In genomic region chr21:28771790-28772501, GRCh38 we compare ENCODE assay signal across 12 cellular contexts.
DNase-seq lines count a peak whose midpoint lies in the region; TF ChIP-seq lines count a peak whose summit lies in the region.
"Had no signal": no experiment of that assay in that cellular context is flagged by ENCODE, and none has a peak within 500 bp of the region (broad histone marks: within the 10 kb centered on the region; RNA-seq: fewer than 3 reads in every experiment).

No MANE protein-coding gene starts in this region.

- H3K4me3 Mint-ChIP-seq in osteocyte (ENCODE audit: unreplicated experiment) = peak overlapping the region; percentile 52
- H3K4me3 Mint-ChIP-seq: memory B cell had no signal

- peak overlapping the region; percentile 94 for H3K27ac Mint-ChIP-seq in osteocyte (ENCODE audit: unreplicated experiment)
- H3K27ac Mint-ChIP-seq: memory B cell had no signal

- peaks cover 37% of the 10 kb centered on the region for H3K4me1 Mint-ChIP-seq in osteocyte (ENCODE audit: unreplicated experiment)
- H3K4me1 Mint-ChIP-seq: memory B cell had no signal

- DNase-seq in AG09309 (ENCODE audit: low read depth) (peak; percentile 76), NCI-H226 (peak; percentile 15), fibroblast of gingiva (ENCODE audit: low read depth) (peak; percentile 100), osteocyte (ENCODE audit: extremely low spot score, unreplicated experiment) (no peak), mucosa of gallbladder (ENCODE audit: low spot score) (no peak), NCI-H1105 treated with DMSO at 0.1 percent for 48 hours (lab: John Stamatoyannopoulos, UW) (no peak), SHP77 (lab: John Stamatoyannopoulos, UW) (no peak), HEK293T (ENCODE audit: extremely low spot score) (no peak)
- DNase-seq: DMS153; effector CD8-positive, alpha-beta T cell; NK-92 treated with Interleukin-12 subunit alpha and Interleukin-12 subunit beta, amount 100 ng/mL, for 24 hours had no signal

- POLR2A ChIA-PET in HEK293T (lab: Yijun Ruan, JAX) = no interaction called here

- no peaks in the 10 kb centered on the region for H3K27me3 Mint-ChIP-seq in osteocyte (ENCODE audit: unreplicated experiment)
- H3K27me3 Mint-ChIP-seq: memory B cell had no signal

- H3K9me3 Mint-ChIP-seq in osteocyte (ENCODE audit: unreplicated experiment) = no peaks in the 10 kb centered on the region
- H3K9me3 Mint-ChIP-seq: memory B cell had no signal

- no peaks in the 10 kb centered on the region for H3K36me3 Mint-ChIP-seq in osteocyte (ENCODE audit: unreplicated experiment)

- CTCF ChIA-PET in HEK293T (lab: Yijun Ruan, JAX) = no interaction called here

- no peak overlapping the region for H3K4me3 ChIP-seq in AG09309 (ENCODE audit: control insufficient read depth, low read depth, low read length)

- TF ChIP-seq CTCF in AG09309 (IDR thresholded peaks at IDR 0.05; ENCODE audit: control insufficient read depth, insufficient read depth, low read depth, low read length, missing control alignments) (no peak), osteocyte (IDR thresholded peaks at IDR 0.05) (no peak)

TF ChIP-seq in HEK293T, 16 proteins besides CTCF, POLR2A, EP300 and RAD21:
- no peak for TF ChIP-seq ELF4 (IDR thresholded peaks at IDR 0.05)
- TF ChIP-seq ZNF384 (IDR thresholded peaks at IDR 0.05) = no peak
- no peak for TF ChIP-seq SUZ12 (IDR thresholded peaks at IDR 0.05)
- TF ChIP-seq L3MBTL2 (conservative IDR thresholded peaks at IDR 0.05) = no peak
- TF ChIP-seq FOXK2 (IDR thresholded peaks at IDR 0.05) = no peak
- TF ChIP-seq BHLHE40 (IDR thresholded peaks at IDR 0.05; ENCODE audit: borderline replicate concordance) = no peak
- TF ChIP-seq HDGF (IDR thresholded peaks at IDR 0.05; ENCODE audit: borderline replicate concordance) = no peak
- no peak for TF ChIP-seq CTBP1 (IDR thresholded peaks at IDR 0.05; ENCODE audit: borderline replicate concordance)
- no peak for TF ChIP-seq SP1 (IDR thresholded peaks at IDR 0.05)
- no peak for TF ChIP-seq FOXA1 (IDR thresholded peaks at IDR 0.05)
- no peak for TF ChIP-seq PKNOX1 (IDR thresholded peaks at IDR 0.05)
- no peak for TF ChIP-seq FOXM1 (IDR thresholded peaks at IDR 0.05; ENCODE audit: borderline replicate concordance)
- TF ChIP-seq ARNT (IDR thresholded peaks at IDR 0.05) = no peak
TF ChIP-seq in HEK293T: peak in this region for 0.

Comparison
In these comparisons a context has a peak if more than half of its experiments do, and no peak if none do; other contexts are left out.
1. DNase-seq: peak in AG09309 (single experiment), NCI-H226 (single experiment) and fibroblast of gingiva (single experiment); none in osteocyte (single experiment), mucosa of gallbladder (single experiment), NCI-H1105 treated with DMSO at 0.1 percent for 48 hours (single experiment), SHP77 (0 of 2) and HEK293T (single experiment).